ENCODE assay signal across 1 cellular context in the genomic region with DNA sequence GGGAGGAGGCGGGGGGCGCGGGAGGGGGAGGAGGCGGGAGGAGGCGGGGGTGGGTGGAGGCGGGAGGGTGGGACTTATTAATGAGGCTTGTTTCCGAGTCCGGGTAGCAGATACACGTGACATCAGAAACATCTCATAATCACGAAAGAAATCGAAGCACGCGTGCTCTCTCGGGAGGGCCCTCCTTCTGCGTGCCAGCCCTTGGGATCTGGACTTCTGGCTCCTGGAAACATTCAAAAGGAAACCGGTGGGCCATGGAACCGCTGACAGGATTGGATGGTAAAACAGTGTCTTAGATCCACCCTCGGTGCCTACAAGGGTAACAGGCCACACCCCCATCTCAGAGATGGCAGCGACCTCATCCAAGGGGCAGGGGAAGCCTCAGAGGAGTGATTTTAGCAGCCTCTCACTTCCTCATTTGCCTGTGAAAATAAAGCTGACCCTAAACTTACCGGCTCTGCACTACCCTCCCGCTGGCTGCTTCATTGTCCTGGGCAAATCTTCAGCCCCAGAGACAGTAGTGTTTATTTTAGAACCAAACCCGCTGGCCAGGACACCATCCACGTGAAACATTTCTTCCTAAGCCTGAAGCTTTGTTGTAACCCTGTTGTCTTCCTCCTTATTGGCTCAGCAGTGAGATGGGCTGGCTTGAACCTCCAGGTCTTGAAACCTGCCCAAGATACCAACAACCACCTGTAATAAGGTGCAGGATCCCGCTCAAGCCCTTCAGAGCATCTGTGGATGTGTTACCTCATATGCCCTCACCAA.
TF ChIP-seq lines count a peak whose summit lies in the region.

No MANE protein-coding gene starts in this region.

TF ChIP-seq in GM23338, 12 proteins besides CTCF, POLR2A, EP300 and RAD21 (continued from another document):
- TF ChIP-seq, protein P1, sequence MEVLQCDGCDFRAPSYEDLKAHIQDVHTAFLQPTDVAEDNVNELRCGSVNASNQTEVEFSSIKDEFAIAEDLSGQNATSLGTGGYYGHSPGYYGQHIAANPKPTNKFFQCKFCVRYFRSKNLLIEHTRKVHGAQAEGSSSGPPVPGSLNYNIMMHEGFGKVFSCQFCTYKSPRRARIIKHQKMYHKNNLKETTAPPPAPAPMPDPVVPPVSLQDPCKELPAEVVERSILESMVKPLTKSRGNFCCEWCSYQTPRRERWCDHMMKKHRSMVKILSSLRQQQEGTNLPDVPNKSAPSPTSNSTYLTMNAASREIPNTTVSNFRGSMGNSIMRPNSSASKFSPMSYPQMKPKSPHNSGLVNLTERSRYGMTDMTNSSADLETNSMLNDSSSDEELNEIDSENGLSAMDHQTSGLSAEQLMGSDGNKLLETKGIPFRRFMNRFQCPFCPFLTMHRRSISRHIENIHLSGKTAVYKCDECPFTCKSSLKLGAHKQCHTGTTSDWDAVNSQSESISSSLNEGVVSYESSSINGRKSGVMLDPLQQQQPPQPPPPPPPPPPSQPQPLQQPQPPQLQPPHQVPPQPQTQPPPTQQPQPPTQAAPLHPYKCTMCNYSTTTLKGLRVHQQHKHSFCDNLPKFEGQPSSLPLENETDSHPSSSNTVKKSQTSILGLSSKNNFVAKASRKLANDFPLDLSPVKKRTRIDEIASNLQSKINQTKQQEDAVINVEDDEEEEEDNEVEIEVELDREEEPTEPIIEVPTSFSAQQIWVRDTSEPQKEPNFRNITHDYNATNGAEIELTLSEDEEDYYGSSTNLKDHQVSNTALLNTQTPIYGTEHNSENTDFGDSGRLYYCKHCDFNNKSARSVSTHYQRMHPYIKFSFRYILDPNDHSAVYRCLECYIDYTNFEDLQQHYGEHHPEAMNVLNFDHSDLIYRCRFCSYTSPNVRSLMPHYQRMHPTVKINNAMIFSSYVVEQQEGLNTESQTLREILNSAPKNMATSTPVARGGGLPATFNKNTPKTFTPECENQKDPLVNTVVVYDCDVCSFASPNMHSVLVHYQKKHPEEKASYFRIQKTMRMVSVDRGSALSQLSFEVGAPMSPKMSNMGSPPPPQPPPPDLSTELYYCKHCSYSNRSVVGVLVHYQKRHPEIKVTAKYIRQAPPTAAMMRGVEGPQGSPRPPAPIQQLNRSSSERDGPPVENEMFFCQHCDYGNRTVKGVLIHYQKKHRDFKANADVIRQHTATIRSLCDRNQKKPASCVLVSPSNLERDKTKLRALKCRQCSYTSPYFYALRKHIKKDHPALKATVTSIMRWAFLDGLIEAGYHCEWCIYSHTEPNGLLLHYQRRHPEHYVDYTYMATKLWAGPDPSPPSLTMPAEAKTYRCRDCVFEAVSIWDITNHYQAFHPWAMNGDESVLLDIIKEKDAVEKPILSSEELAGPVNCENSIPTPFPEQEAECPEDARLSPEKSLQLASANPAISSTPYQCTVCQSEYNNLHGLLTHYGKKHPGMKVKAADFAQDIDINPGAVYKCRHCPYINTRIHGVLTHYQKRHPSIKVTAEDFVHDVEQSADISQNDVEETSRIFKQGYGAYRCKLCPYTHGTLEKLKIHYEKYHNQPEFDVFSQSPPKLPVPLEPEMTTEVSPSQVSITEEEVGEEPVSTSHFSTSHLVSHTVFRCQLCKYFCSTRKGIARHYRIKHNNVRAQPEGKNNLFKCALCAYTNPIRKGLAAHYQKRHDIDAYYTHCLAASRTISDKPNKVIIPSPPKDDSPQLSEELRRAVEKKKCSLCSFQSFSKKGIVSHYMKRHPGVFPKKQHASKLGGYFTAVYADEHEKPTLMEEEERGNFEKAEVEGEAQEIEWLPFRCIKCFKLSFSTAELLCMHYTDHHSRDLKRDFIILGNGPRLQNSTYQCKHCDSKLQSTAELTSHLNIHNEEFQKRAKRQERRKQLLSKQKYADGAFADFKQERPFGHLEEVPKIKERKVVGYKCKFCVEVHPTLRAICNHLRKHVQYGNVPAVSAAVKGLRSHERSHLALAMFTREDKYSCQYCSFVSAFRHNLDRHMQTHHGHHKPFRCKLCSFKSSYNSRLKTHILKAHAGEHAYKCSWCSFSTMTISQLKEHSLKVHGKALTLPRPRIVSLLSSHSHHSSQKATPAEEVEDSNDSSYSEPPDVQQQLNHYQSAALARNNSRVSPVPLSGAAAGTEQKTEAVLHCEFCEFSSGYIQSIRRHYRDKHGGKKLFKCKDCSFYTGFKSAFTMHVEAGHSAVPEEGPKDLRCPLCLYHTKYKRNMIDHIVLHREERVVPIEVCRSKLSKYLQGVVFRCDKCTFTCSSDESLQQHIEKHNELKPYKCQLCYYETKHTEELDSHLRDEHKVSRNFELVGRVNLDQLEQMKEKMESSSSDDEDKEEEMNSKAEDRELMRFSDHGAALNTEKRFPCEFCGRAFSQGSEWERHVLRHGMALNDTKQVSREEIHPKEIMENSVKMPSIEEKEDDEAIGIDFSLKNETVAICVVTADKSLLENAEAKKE (CRISPR knock-in tag; IDR thresholded peaks at IDR 0.05) = 0 out of 2 replicates have a peak, but pooled peaks have one; percentile 11
- no peak for TF ChIP-seq STAT1 (IDR thresholded peaks at IDR 0.05; ENCODE audit: unreplicated experiment)
- no peak for TF ChIP-seq JUNB (IDR thresholded peaks at IDR 0.05; ENCODE audit: unreplicated experiment)
